Comparison of ENCODE assay signal across 26 cellular contexts in the genomic region with DNA sequence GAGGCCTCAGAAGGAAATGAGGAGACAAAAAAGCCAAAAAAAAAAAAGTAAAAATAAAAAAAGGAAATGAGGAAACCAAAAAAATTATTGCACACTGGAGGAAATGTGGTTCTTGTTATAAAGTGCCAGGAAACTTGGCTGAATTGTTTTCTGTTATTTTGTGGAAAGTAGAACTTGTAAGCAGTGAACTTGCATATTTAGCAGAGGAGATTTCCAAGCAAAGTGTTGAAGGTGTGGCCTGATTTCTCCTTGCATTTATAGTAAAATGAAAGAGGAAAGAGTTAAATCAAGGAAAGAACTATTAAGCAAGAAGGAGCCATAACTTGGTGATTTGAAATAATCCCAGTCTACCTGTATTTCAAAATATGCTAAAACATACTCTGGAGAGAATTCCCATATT.
"Had no signal": no experiment of that assay in that cellular context is flagged by ENCODE, and none has a peak within 500 bp of the region (broad histone marks: within the 10 kb centered on the region; RNA-seq: fewer than 3 reads in every experiment).

No MANE protein-coding gene starts in this region.

- DNase-seq: activated B cell treated with CpG ODN at 0.5 μM for 24 hours; activated CD4-positive, alpha-beta T cell treated with anti-CD3 and anti-CD28 coated beads, Interleukin-2, amount 50 U/mL, for 1 hour; activated CD8-positive, alpha-beta memory T cell treated with anti-CD3 and anti-CD28 coated beads for 24 hours; activated CD8-positive, alpha-beta memory T cell treated with anti-CD3 and anti-CD28 coated beads, Interleukin-2, amount 50 U/mL, for 48 hours; activated naive CD4-positive, alpha-beta T cell; activated naive CD8-positive, alpha-beta T cell treated with anti-CD3 and anti-CD28 coated beads for 36 hours; activated T-cell treated with anti-CD3 and anti-CD28 coated beads, Interleukin-2, amount 50 U/mL, for 24 hours; amniotic stem cell; caudate nucleus; cortex of kidney; islet precursor cell; left ventricle myocardium superior; mucosa of descending colon; stimulated activated CD4-positive, alpha-beta T cell treated with anti-CD3 and anti-CD28 coated beads, Interleukin-12 subunit alpha, Interleukin-12 subunit beta, amount 100 ng/mL, for 4 hours; stimulated activated CD4-positive, alpha-beta T cell treated with anti-CD3 and anti-CD28 coated beads, Interleukin-4, amount 100 ng/mL, for 1 hour; trophoblast cell had no signal

- H3K4me1 ChIP-seq: gastroesophageal sphincter had no signal

- ATAC-seq: gastroesophageal sphincter; left ventricle myocardium superior; mucosa of descending colon; natural killer cell treated with Interleukin-12 subunit alpha and Interleukin-12 subunit beta and Interleukin-15 and Interleukin-18, amount 100 ng/mL, for 72 hours; sciatic nerve had no signal

- H3K9me3 ChIP-seq: mucosa of descending colon, thoracic aorta had no signal

- H3K4me1 Mint-ChIP-seq: activated B cell treated with CpG ODN at 0.5 μM for 24 hours had no signal

- H3K27ac ChIP-seq: gastroesophageal sphincter, hepatocyte, skin epidermis, thoracic aorta had no signal

- H3K27me3 ChIP-seq: hepatocyte had no signal

- H3K4me2 ChIP-seq: hepatocyte had no signal

- H3K4me3 Mint-ChIP-seq: activated B cell treated with CpG ODN at 0.5 μM for 24 hours; activated naive CD8-positive, alpha-beta T cell treated with anti-CD3 and anti-CD28 coated beads for 36 hours; activated T-cell treated with anti-CD3 and anti-CD28 coated beads, Interleukin-2, amount 50 U/mL, for 24 hours; natural killer cell treated with Interleukin-12 subunit alpha and Interleukin-12 subunit beta and Interleukin-15 and Interleukin-18, amount 100 ng/mL, for 72 hours; stimulated activated naive CD8-positive, alpha-beta T cell treated with anti-CD3 and anti-CD28 coated beads, Interleukin-15, Interleukin-2, amounts not matched to agents 100 ng/mL and 50 ng/mL, for 24 hours; T-helper 2 cell treated with Interferon-gamma antibody and Interleukin-4, amounts not matched to agents 5 μg/mL and 100 μg/mL, for 36 hours had no signal

- H3K79me2 ChIP-seq: hepatocyte had no signal

- FAIRE-seq: endothelial cell of umbilical vein had no signal

- H3K27me3 Mint-ChIP-seq: progenitor cell of endocrine pancreas had no signal

- H3K36me3 Mint-ChIP-seq: natural killer cell treated with Interleukin-12 subunit alpha and Interleukin-12 subunit beta and Interleukin-15 and Interleukin-18, amount 100 ng/mL, for 72 hours had no signal

- H3K4me3 ChIP-seq: gastroesophageal sphincter, hepatocyte, mucosa of descending colon, skin epidermis, thoracic aorta had no signal

- H3K9me3 Mint-ChIP-seq: natural killer cell treated with Interleukin-12 subunit alpha and Interleukin-12 subunit beta and Interleukin-15 and Interleukin-18, amount 100 ng/mL, for 72 hours had no signal

- H3K27ac Mint-ChIP-seq: activated B cell treated with CpG ODN at 0.5 μM for 24 hours; activated naive CD8-positive, alpha-beta T cell treated with anti-CD3 and anti-CD28 coated beads for 36 hours; activated T-cell treated with anti-CD3 and anti-CD28 coated beads, Interleukin-2, amount 50 U/mL, for 24 hours; natural killer cell treated with Interleukin-12 subunit alpha and Interleukin-12 subunit beta and Interleukin-15 and Interleukin-18, amount 100 ng/mL, for 72 hours; progenitor cell of endocrine pancreas; stimulated activated naive CD8-positive, alpha-beta T cell treated with anti-CD3 and anti-CD28 coated beads, Interleukin-15, Interleukin-2, amounts not matched to agents 100 ng/mL and 50 ng/mL, for 24 hours had no signal

- H2AFZ ChIP-seq: hepatocyte had no signal

- H3K36me3 ChIP-seq: gastroesophageal sphincter, thoracic aorta had no signal
